Comparison of ENCODE assay signal across 22 cellular contexts in genomic region chr11:105867742-105868141, GRCh38.
"Had no signal": no experiment of that assay in that cellular context is flagged by ENCODE, and none has a peak within 500 bp of the region (broad histone marks: within the 10 kb centered on the region; RNA-seq: fewer than 3 reads in every experiment).

No MANE protein-coding gene starts in this region.

- ATAC-seq: activated T-helper 17 cell treated with anti-CD3 and anti-CD28 coated beads, Interleukin-2, amount 50 U/mL, for 72 hours; Right ventricle myocardium inferior; T-cell had no signal

- H3K4me3 ChIP-seq: SK-N-MC had no signal

- FAIRE-seq: TTC549 had no signal

- H3K27ac ChIP-seq: SK-N-MC had no signal

- DNase-seq: activated B cell treated with CpG ODN at 0.5 μM for 24 hours; activated CD4-positive, alpha-beta memory T cell treated with anti-CD3 and anti-CD28 coated beads for 36 hours; activated CD4-positive, alpha-beta T cell treated with anti-CD3 and anti-CD28 coated beads, Interleukin-2, amount 10 ng/mL, durations not matched to agents 7 days and 5 days; activated gamma-delta T cell; activated naive CD4-positive, alpha-beta T cell treated with anti-CD3 and anti-CD28 coated beads for 36 hours; activated T-cell treated with anti-CD3 and anti-CD28 coated beads for 4 hours; activated T-cell treated with anti-CD3 and anti-CD28 coated beads, Interleukin-2, amount 50 U/mL, for 48 hours; caudate nucleus; MM.1S; NCI-H1105; NCI-H1436; NCI-H1694 treated with DMSO at 0.1 percent for 48 hours; NCI-H2029 treated with DMSO at 0.1 percent for 48 hours; NCI-H510A treated with DMSO at 0.1 percent for 48 hours; NCI-H69; T-cell; T-helper 2 cell; T1000 had no signal
